Comparison of ENCODE assay signal across 14 cellular contexts in genomic region chr10:34967411-34967880, GRCh38.
DNase-seq lines count a peak whose midpoint lies in the region; ATAC-seq lines count a peak whose summit lies in the region.
"Had no signal": no experiment of that assay in that cellular context is flagged by ENCODE, and none has a peak within 500 bp of the region (broad histone marks: within the 10 kb centered on the region; RNA-seq: fewer than 3 reads in every experiment).

No MANE protein-coding gene starts in this region.

- no peaks in the 10 kb centered on the region for H3K9me3 ChIP-seq in right cardiac atrium (ENCODE audit: control insufficient read depth, low read length)

- H3K4me3 ChIP-seq in right cardiac atrium (ENCODE audit: low read length): no peak overlapping the region

- H3K4me1 ChIP-seq in right cardiac atrium (ENCODE audit: control insufficient read depth, insufficient read depth, low read length): peaks cover 7% of the 10 kb centered on the region

- DNase-seq in Daoy (ENCODE audit: low read depth) (peak; percentile 41), brain pericyte (ENCODE audit: low read depth, low spot score) (peak; percentile 80), right cardiac atrium (peak; percentile 39 to 87 (median 84)), renal cortical epithelial cell (ENCODE audit: low read depth) (peak; percentile 57), CD1c-positive myeloid dendritic cell (ENCODE audit: extremely low spot score) (no peak), COLO668 (lab: John Stamatoyannopoulos, UW; ENCODE audit: unreplicated experiment) (no peak)
- DNase-seq in effector CD4-positive, alpha-beta T cell: no peak
- no peak for DNase-seq in activated CD4-positive, alpha-beta T cell treated with anti-CD3 and anti-CD28 coated beads for 4 hours
- DNase-seq: activated CD8-positive, alpha-beta memory T cell treated with anti-CD3 and anti-CD28 coated beads, Interleukin-2, amount 10 ng/mL, durations not matched to agents 7 days and 5 days; NCI-H748 treated with DMSO at 0.1 percent for 48 hours; stimulated activated CD4-positive, alpha-beta T cell treated with anti-CD3 and anti-CD28 coated beads, Interleukin-12 subunit alpha, Interleukin-12 subunit beta, amount 100 ng/mL, for 4 hours; stimulated activated naive CD8-positive, alpha-beta T cell treated with anti-CD3 and anti-CD28 coated beads, Interleukin-15, amount 100 ng/mL, for 72 hours; T-helper 17 cell had no signal

- 27% methylated on average over 10 of the region's 10 CpGs for WGBS in right cardiac atrium

- ATAC-seq in right cardiac atrium: peak; percentile 73 to 80
- ATAC-seq: activated CD8-positive, alpha-beta memory T cell treated with anti-CD3 and anti-CD28 coated beads, Interleukin-2, amount 10 ng/mL, durations not matched to agents 7 days and 5 days; left colon; stimulated activated naive CD8-positive, alpha-beta T cell treated with anti-CD3 and anti-CD28 coated beads, Interleukin-15, amount 100 ng/mL, for 72 hours; T-helper 17 cell had no signal

- H3K27ac ChIP-seq in right cardiac atrium (ENCODE audit: low read length): no peak overlapping the region

- intact Hi-C loops in right cardiac atrium (cut with DNase I): loop anchor here in 1 of 4 donors (10.0 kb wide), 1 partner anchor 313 kb away; no protein-coding TSS in a partner anchor

- no peaks in the 10 kb centered on the region for H3K27me3 ChIP-seq in right cardiac atrium (ENCODE audit: control insufficient read depth, insufficient read depth)

Comparison
In these comparisons a context has a peak if more than half of its experiments do, and no peak if none do; other contexts are left out.
1. DNase-seq: peak in Daoy (single experiment), brain pericyte (single experiment), right cardiac atrium (3 of 3) and renal cortical epithelial cell (single experiment); none in CD1c-positive myeloid dendritic cell (single experiment), effector CD4-positive, alpha-beta T cell (single experiment), activated CD4-positive, alpha-beta T cell treated with anti-CD3 and anti-CD28 coated beads for 4 hours (0 of 2) and COLO668 (single experiment).